ENCODE assay signal across 1 cellular context in the genomic region with DNA sequence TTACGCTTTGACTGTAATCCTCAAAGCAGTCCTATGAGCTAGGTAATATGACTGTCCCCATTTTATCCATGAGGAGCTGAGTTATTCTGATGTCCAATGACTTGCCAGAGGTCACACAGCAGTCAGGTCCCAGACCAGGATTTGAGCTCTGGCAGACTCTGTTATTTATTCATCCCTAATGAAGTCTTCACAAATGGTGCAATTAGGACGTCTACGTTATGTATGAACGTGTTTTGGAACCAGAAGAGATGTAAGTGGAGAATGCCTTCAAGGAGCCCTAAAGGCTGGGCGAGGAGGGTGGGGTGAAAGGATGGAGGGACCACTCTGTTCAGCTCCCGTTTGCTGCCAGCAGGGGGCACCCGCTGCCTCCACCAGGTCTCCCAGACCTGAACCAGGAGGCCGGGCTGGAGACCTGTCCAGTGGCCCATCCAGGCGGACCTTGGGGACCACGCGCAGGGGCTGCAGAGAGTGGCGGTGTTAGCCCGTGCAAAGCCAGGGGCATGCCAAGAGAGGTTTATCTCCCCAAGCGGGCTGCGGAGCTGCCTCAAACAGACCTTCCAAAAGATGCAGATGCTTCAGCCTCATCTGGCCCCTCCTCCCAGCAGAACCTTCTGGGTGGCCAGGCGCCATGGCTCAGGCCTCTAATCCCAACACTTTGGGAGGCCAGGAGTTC.
TF ChIP-seq lines count a peak whose summit lies in the region.

No MANE protein-coding gene starts in this region.

TF ChIP-seq in H1, 55 proteins besides CTCF, POLR2A, EP300 and RAD21:
- TF ChIP-seq, protein P1, sequence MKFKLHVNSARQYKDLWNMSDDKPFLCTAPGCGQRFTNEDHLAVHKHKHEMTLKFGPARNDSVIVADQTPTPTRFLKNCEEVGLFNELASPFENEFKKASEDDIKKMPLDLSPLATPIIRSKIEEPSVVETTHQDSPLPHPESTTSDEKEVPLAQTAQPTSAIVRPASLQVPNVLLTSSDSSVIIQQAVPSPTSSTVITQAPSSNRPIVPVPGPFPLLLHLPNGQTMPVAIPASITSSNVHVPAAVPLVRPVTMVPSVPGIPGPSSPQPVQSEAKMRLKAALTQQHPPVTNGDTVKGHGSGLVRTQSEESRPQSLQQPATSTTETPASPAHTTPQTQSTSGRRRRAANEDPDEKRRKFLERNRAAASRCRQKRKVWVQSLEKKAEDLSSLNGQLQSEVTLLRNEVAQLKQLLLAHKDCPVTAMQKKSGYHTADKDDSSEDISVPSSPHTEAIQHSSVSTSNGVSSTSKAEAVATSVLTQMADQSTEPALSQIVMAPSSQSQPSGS (IDR thresholded peaks at IDR 0.05; ENCODE audit: low read length), result no peak
- TF ChIP-seq, protein P2, sequence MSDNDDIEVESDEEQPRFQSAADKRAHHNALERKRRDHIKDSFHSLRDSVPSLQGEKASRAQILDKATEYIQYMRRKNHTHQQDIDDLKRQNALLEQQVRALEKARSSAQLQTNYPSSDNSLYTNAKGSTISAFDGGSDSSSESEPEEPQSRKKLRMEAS (IDR thresholded peaks at IDR 0.05), result 0 out of 2 replicates have a peak, but pooled peaks have one; percentile 43
- TF ChIP-seq PHF8 (conservative IDR thresholded peaks at IDR 0.05; ENCODE audit: low read depth, low read length), result no peak
- no peak for TF ChIP-seq NANOG (IDR thresholded peaks at IDR 0.05; ENCODE audit: insufficient read depth, low read depth, low read length, poor library complexity, severe bottlenecking)
- TF ChIP-seq CREB1 (IDR thresholded peaks at IDR 0.05), result peak; percentile 9; the same call in 1 of the 2 replicates
- TF ChIP-seq KDM1A (IDR thresholded peaks at IDR 0.05; ENCODE audit: borderline replicate concordance, low read length), result peak; percentile 58; the same call in 1 of the 2 replicates
- no peak for TF ChIP-seq JUN (IDR thresholded peaks at IDR 0.05; ENCODE audit: low read depth, low read length)
- TF ChIP-seq NRF1 (IDR thresholded peaks at IDR 0.05; ENCODE audit: low read depth, low read length), result no peak
- no peak for TF ChIP-seq CTBP2 (IDR thresholded peaks at IDR 0.05; ENCODE audit: borderline replicate concordance, insufficient read depth, insufficient read length, low read length)
- no peak for TF ChIP-seq CBX8 (IDR thresholded peaks at IDR 0.05; ENCODE audit: borderline replicate concordance, low read depth, low read length)
- TF ChIP-seq SIRT6 (IDR thresholded peaks at IDR 0.05; ENCODE audit: low read length), result no peak
- TF ChIP-seq POU5F1 (IDR thresholded peaks at IDR 0.05; ENCODE audit: low read depth, low read length), result no peak
- TF ChIP-seq SIX5 (IDR thresholded peaks at IDR 0.05; ENCODE audit: low read depth, low read length), result no peak
- TF ChIP-seq TAF7 (optimal IDR thresholded peaks at IDR 0.05; ENCODE audit: borderline replicate concordance, low read depth, low read length), result peak; percentile 20
- TF ChIP-seq GTF2F1 (IDR thresholded peaks at IDR 0.05; ENCODE audit: borderline replicate concordance, low read depth, low read length), result no peak
- 0 out of 2 replicates have a peak, but pooled peaks have one; percentile 25 for TF ChIP-seq YY1 (IDR thresholded peaks at IDR 0.05; ENCODE audit: low read depth, low read length)
- TF ChIP-seq E2F6 (IDR thresholded peaks at IDR 0.05), result no peak
- no peak for TF ChIP-seq CHD2 (IDR thresholded peaks at IDR 0.05; ENCODE audit: low read length)
- no peak for TF ChIP-seq SAP30 (IDR thresholded peaks at IDR 0.05; ENCODE audit: insufficient read depth, insufficient replicate concordance, low read length)
- TF ChIP-seq RNF2 (IDR thresholded peaks at IDR 0.05; ENCODE audit: borderline replicate concordance, low read depth, low read length, missing control alignments, poor library complexity, severe bottlenecking), result no peak
- TF ChIP-seq TEAD4 (IDR thresholded peaks at IDR 0.05; ENCODE audit: low read depth, low read length), result no peak
- 0 out of 2 replicates have a peak, but pooled peaks have one; percentile 25 for TF ChIP-seq GABPA (IDR thresholded peaks at IDR 0.05; ENCODE audit: borderline replicate concordance, insufficient read depth, low read length)
- no peak for TF ChIP-seq BCL11A (IDR thresholded peaks at IDR 0.05; ENCODE audit: low read depth in 2 of 2, low read length in 2 of 2)
- no peak for TF ChIP-seq RFX5 (IDR thresholded peaks at IDR 0.05; ENCODE audit: borderline replicate concordance, low read depth, low read length)
- TF ChIP-seq CHD7 (IDR thresholded peaks at IDR 0.05; ENCODE audit: insufficient replicate concordance, low read length), result no peak
- TF ChIP-seq MAFK (IDR thresholded peaks at IDR 0.05; ENCODE audit: low read depth, low read length), result no peak
- peak; percentile 56; the same call in 1 of the 2 replicates for TF ChIP-seq TBP (IDR thresholded peaks at IDR 0.05; ENCODE audit: low read depth, low read length)
- TF ChIP-seq TCF12 (IDR thresholded peaks at IDR 0.05; ENCODE audit: low read depth, low read length), result no peak
- no peak for TF ChIP-seq EGR1 (IDR thresholded peaks at IDR 0.05; ENCODE audit: borderline replicate concordance, low read depth, low read length)
- 0 out of 2 replicates have a peak, but pooled peaks have one; percentile 21 for TF ChIP-seq TAF1 (IDR thresholded peaks at IDR 0.05; ENCODE audit: low read depth, low read length)
- 0 out of 4 replicates have a peak, but pooled peaks of 1 of the 2 experiments have one; percentile 38 for TF ChIP-seq SIN3A (conservative IDR thresholded peaks at IDR 0.05 in 1 of 2, IDR thresholded peaks at IDR 0.05 in 1 of 2; ENCODE audit: low read depth in 1 of 2, low read length in 2 of 2)
- peak; percentile 27 to 53; a peak in 1 of 4 replicates for TF ChIP-seq HDAC2 (IDR thresholded peaks at IDR 0.05; ENCODE audit: borderline replicate concordance in 1 of 2, low read depth in 2 of 2, low read length in 2 of 2)
- TF ChIP-seq CEBPB (IDR thresholded peaks at IDR 0.05; ENCODE audit: low read depth, low read length), result no peak
- TF ChIP-seq SP2 (IDR thresholded peaks at IDR 0.05; ENCODE audit: low read length), result no peak
TF ChIP-seq in H1: peak in this region for 10.
